In genomic region chr6:168060521-168060931, GRCh38 we compare ENCODE assay signal across 7 cellular contexts. TPM values are rescaled to one million over a fixed set of nuclear protein-coding genes. Genes with fewer than 3 reads are reported as not detected.
A peak's percentile ranks its signal among the peaks of the same experiment; 100 is the strongest.
DNase-seq lines count a peak whose midpoint lies in the region; ATAC-seq and TF ChIP-seq lines count a peak whose summit lies in the region.

No MANE protein-coding gene starts in this region.

- POLR2A ChIA-PET in WTC11 (lab: Charles Lee) = no interaction called here

- H2AFZ ChIP-seq in hepatocyte = no peak overlapping the region

- H3K4me3 Mint-ChIP-seq in HFFc6 = no peak overlapping the region
- no peak overlapping the region for H3K4me3 Mint-ChIP-seq in WTC11

- H4K20me1 ChIP-seq in hepatocyte (ENCODE audit: insufficient read depth, poor library complexity, severe bottlenecking) = no peaks in the 10 kb centered on the region

- H3K4me2 ChIP-seq in hepatocyte = no peak overlapping the region

- no peaks in the 10 kb centered on the region for H3K4me1 ChIP-seq in hepatocyte (ENCODE audit: insufficient read depth)

- H3K79me2 ChIP-seq in hepatocyte = no peaks in the 10 kb centered on the region

- no peak overlapping the region for H3K4me3 ChIP-seq in hepatocyte

- 71% methylated on average over 12 of the region's 12 CpGs for WGBS in hepatocyte (ENCODE audit: low lambda C conversion rate, missing lambda C conversion rate)

- peaks cover 2% of the 10 kb centered on the region for H3K27me3 Mint-ChIP-seq in HFFc6 (ENCODE audit: insufficient read depth)
- no peaks in the 10 kb centered on the region for H3K27me3 Mint-ChIP-seq in WTC11 (ENCODE audit: low read depth)

- TF ChIP-seq CTCF in HFFc6 (IDR thresholded peaks at IDR 0.05) = peak; percentile 65
- no peak for TF ChIP-seq CTCF in WTC11 (IDR thresholded peaks at IDR 0.05)
- peak; percentile 63 for TF ChIP-seq CTCF in hepatocyte (IDR thresholded peaks at IDR 0.05; ENCODE audit: poor library complexity)

- no peaks in the 10 kb centered on the region for H3K27me3 ChIP-seq in hepatocyte

- ATAC-seq in WTC11 = peak; percentile 35
- no peak for ATAC-seq in GM18520 (IDR thresholded peaks at IDR 0.05; ENCODE audit: unreplicated experiment)
- ATAC-seq in GM18517 (IDR thresholded peaks at IDR 0.05; ENCODE audit: unreplicated experiment) = no peak

- H3K9me2 ChIP-seq in hepatocyte (replicated peaks; ENCODE audit: insufficient read depth) = no peaks in the 10 kb centered on the region

- H3K27ac Mint-ChIP-seq in HFFc6 = no peak overlapping the region
- no peak overlapping the region for H3K27ac Mint-ChIP-seq in WTC11

- peak; percentile 12 for DNase-seq in HFFc6
- DNase-seq in WTC11 (ENCODE audit: low spot score) = peak; percentile 65
- peak; percentile 80 for DNase-seq in hepatocyte (ENCODE audit: low spot score)
- DNase-seq in smooth muscle cell of the brain vasculature (ENCODE audit: low read depth, low spot score) = peak; percentile 17
- DNase-seq in central memory CD4-positive, alpha-beta T cell = no peak

- H3K27ac ChIP-seq in hepatocyte = no peak overlapping the region

- H3K36me3 ChIP-seq in hepatocyte (replicated peaks; ENCODE audit: insufficient read depth, low read depth) = no peaks in the 10 kb centered on the region

- H3K36me3 Mint-ChIP-seq in HFFc6 (ENCODE audit: low read depth) (no peaks in the 10 kb centered on the region), WTC11 (no peaks in the 10 kb centered on the region)

- H3K4me1 Mint-ChIP-seq in HFFc6 (ENCODE audit: low read depth) (no peaks in the 10 kb centered on the region), WTC11 (no peaks in the 10 kb centered on the region)

- no peaks in the 10 kb centered on the region for H3K9me3 ChIP-seq in hepatocyte (ENCODE audit: low read depth)

- peaks cover 12% of the 10 kb centered on the region; the same call in 1 of the 2 replicates for H3K9me3 Mint-ChIP-seq in HFFc6
- no peaks in the 10 kb centered on the region for H3K9me3 Mint-ChIP-seq in WTC11

- CTCF ChIA-PET in WTC11 (lab: Charles Lee) = interaction anchor here (0.6 to 4.1 kb wide), 19 partner anchors 11 to 272 kb away, joined by 3 to 83 read pairs (median 4); partner anchors contain the start of gene KIF25

TF ChIP-seq in WTC11, 78 proteins besides CTCF, POLR2A, EP300 and RAD21:
- peak; percentile 50; the same call in 1 of the 2 replicates for TF ChIP-seq MAX (CRISPR knock-in tag; IDR thresholded peaks at IDR 0.05)
- no peak for TF ChIP-seq JUN (CRISPR knock-in tag; IDR thresholded peaks at IDR 0.05)
- TF ChIP-seq FOXP1 (CRISPR knock-in tag; IDR thresholded peaks at IDR 0.05; ENCODE audit: borderline replicate concordance) = no peak; the same call in 1 of the 2 replicates
- TF ChIP-seq USF2 (CRISPR knock-in tag; IDR thresholded peaks at IDR 0.05) = 0 out of 2 replicates have a peak, but pooled peaks have one; percentile 8
- 0 out of 2 replicates have a peak, but pooled peaks have one; percentile 28 for TF ChIP-seq CBFB (CRISPR knock-in tag; IDR thresholded peaks at IDR 0.05; ENCODE audit: low read depth)
- TF ChIP-seq ZBTB21 (CRISPR knock-in tag; IDR thresholded peaks at IDR 0.05; ENCODE audit: borderline replicate concordance) = peak; percentile 68; the same call in 1 of the 2 replicates
- 0 out of 2 replicates have a peak, but pooled peaks have one; percentile 63 for TF ChIP-seq ZNF138 (CRISPR knock-in tag; conservative IDR thresholded peaks at IDR 0.05)
- TF ChIP-seq, protein P1, sequence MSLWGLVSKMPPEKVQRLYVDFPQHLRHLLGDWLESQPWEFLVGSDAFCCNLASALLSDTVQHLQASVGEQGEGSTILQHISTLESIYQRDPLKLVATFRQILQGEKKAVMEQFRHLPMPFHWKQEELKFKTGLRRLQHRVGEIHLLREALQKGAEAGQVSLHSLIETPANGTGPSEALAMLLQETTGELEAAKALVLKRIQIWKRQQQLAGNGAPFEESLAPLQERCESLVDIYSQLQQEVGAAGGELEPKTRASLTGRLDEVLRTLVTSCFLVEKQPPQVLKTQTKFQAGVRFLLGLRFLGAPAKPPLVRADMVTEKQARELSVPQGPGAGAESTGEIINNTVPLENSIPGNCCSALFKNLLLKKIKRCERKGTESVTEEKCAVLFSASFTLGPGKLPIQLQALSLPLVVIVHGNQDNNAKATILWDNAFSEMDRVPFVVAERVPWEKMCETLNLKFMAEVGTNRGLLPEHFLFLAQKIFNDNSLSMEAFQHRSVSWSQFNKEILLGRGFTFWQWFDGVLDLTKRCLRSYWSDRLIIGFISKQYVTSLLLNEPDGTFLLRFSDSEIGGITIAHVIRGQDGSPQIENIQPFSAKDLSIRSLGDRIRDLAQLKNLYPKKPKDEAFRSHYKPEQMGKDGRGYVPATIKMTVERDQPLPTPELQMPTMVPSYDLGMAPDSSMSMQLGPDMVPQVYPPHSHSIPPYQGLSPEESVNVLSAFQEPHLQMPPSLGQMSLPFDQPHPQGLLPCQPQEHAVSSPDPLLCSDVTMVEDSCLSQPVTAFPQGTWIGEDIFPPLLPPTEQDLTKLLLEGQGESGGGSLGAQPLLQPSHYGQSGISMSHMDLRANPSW (CRISPR knock-in tag; conservative IDR thresholded peaks at IDR 0.05; ENCODE audit: low read depth) = peak; percentile 73; the same call in 1 of the 2 replicates
- no peak for TF ChIP-seq RELA (CRISPR knock-in tag; IDR thresholded peaks at IDR 0.05; ENCODE audit: borderline replicate concordance)
- TF ChIP-seq PRRX2 (CRISPR knock-in tag; IDR thresholded peaks at IDR 0.05) = no peak
- no peak for TF ChIP-seq ATF6 (CRISPR knock-in tag; IDR thresholded peaks at IDR 0.05)

RNA-seq across cellular contexts. Expression of gene FRMD1, which starts 18.5 kb away (rescaled TPM):
- total RNA-seq in HFFc6 (2021; fragmentation: NEBNext Ultra II Directional; extraction: Animal tissue kit (Norgen Biotek cat#: 25700)) = not detected
- 0.57 to 0.98 TPM (median 0.69 TPM) in 3 replicates for total RNA-seq in WTC11 (2021)
- 0.07 TPM in 1 of 2 replicates, not detected in the other for total RNA-seq in hepatocyte
- 0.46 TPM in 1 of 2 replicates, not detected in the other for polyA plus RNA-seq in hepatocyte
